In genomic region chr19:4909172-4909896, GRCh38 we compare ENCODE assay signal across 8 cellular contexts. TPM values are rescaled to one million over a fixed set of nuclear protein-coding genes. Genes with fewer than 3 reads are reported as not detected.
DNase-seq lines count a peak whose midpoint lies in the region; ATAC-seq, FAIRE-seq and TF ChIP-seq lines count a peak whose summit lies in the region.

Gene UHRF1, plus strand, starts transcription at chr19:4909501. Its CDS starts 1,385 bp downstream, at chr19:4910886.

- no peaks in the 10 kb centered on the region for H3K9me3 Mint-ChIP-seq in stimulated activated effector memory CD8-positive, alpha-beta T cell treated with anti-CD3 and anti-CD28 coated beads, Interleukin-12 subunit alpha, Interleukin-12 subunit beta, amount 100 ng/mL, for 72 hours

- no peak for FAIRE-seq in GM12878 (lab: Jason Lieb, UNC)

- WGBS in GM12878 (ENCODE audit: insufficient coverage, insufficient replicate concordance, low lambda C conversion rate, missing lambda C conversion rate) = 2% methylated on average over 58 of the region's 87 CpGs
- 2 to 21% methylated on average over 8 to 81 of the region's 87 CpGs for WGBS in lower leg skin, 2 donors

- peak within 1 kb of the TSS; percentile 61 for H3K27ac Mint-ChIP-seq in stimulated activated effector memory CD8-positive, alpha-beta T cell treated with anti-CD3 and anti-CD28 coated beads, Interleukin-12 subunit alpha, Interleukin-12 subunit beta, amount 100 ng/mL, for 72 hours

- no peak for TF ChIP-seq RAD21 in GM12878 (IDR thresholded peaks at IDR 0.05; ENCODE audit: insufficient read depth, low read depth, low read length)

- TF ChIP-seq POLR2A in GM12878 (IDR thresholded peaks at IDR 0.05; ENCODE audit: low read depth, low read length) (peak; percentile 84), lower leg skin (IDR thresholded peaks at IDR 0.05) (no peak)

- H3K4me2 ChIP-seq in GM12878 (ENCODE audit: control insufficient read depth, insufficient read depth) = peak within 1 kb of the TSS; percentile 100

- peaks cover 50% of the 10 kb centered on the region for H3K4me1 Mint-ChIP-seq in stimulated activated effector memory CD8-positive, alpha-beta T cell treated with anti-CD3 and anti-CD28 coated beads, Interleukin-12 subunit alpha, Interleukin-12 subunit beta, amount 100 ng/mL, for 72 hours

- TF ChIP-seq EP300 in GM12878 (IDR thresholded peaks at IDR 0.05; ENCODE audit: borderline replicate concordance in 1 of 2, control insufficient read depth in 1 of 2, low read depth in 2 of 2, low read length in 2 of 2) = no peak

- BruUV-seq in Panc1 (replicated peaks; lab: Mats Ljungman, UMichigan) = no TSS peak
- BruUV-seq in GM12878 (replicated peaks; lab: Mats Ljungman, UMichigan) = no TSS peak

- H2AFZ ChIP-seq in GM12878 (ENCODE audit: control insufficient read depth, low read depth, low read length) = peak within 1 kb of the TSS; percentile 76

- H3K4me1 ChIP-seq in Panc1 (ENCODE audit: control insufficient read depth, insufficient read depth, low read length) = peaks cover 20% of the 10 kb centered on the region
- H3K4me1 ChIP-seq in GM12878 (ENCODE audit: control insufficient read depth, insufficient read depth, low read length) = peaks cover 22% of the 10 kb centered on the region

- SMC1A ChIA-PET in GM12878 (lab: Charles Lee; ENCODE audit: uncharacterized antibody, unreplicated experiment) = no interaction called here

- H3K9me3 ChIP-seq in Panc1 (ENCODE audit: control insufficient read depth, insufficient read depth, low read depth, low read length) (no peaks in the 10 kb centered on the region), GM12878 (replicated peaks; ENCODE audit: control insufficient read depth, insufficient read depth, low read length) (no peaks in the 10 kb centered on the region)

- in situ Hi-C loops in Panc1 (cut with HindIII; ENCODE audit: low pct_unique_long_range_greater_than_20kb, low sequenced_read_pairs) = no loop called here
- in situ Hi-C loops in GM12878 (cut with MboI) = no loop called here

- CTCF ChIA-PET in GM10248 (lab: Yijun Ruan, JAX) (no interaction called here), Panc1 (lab: Charles Lee) (no interaction called here), GM12878 (lab: Yijun Ruan, JAX) (interaction anchor here (2.0 kb wide), 1 partner anchor 100 kb away, joined by 10 read pairs; no protein-coding TSS in a partner anchor)

- H3K36me3 ChIP-seq in Panc1 (ENCODE audit: control insufficient read depth, insufficient read depth, low read length) (peaks cover 1% of the 10 kb centered on the region; the same call in 1 of the 2 replicates), GM12878 (ENCODE audit: control insufficient read depth in 2 of 2, insufficient read depth in 2 of 2, low read length in 1 of 2) (peaks cover 1 to 13% of the 10 kb centered on the region in 2 experiments; a peak in 3 of 4 replicates)

- POLR2A ChIA-PET in GM10248 (lab: Yijun Ruan, JAX) = no interaction called here
- POLR2A ChIA-PET in Panc1 (lab: Charles Lee) = no interaction called here
- POLR2A ChIA-PET in GM12878 (lab: Charles Lee) = interaction anchor here (0.6 to 0.7 kb wide), 5 partner anchors 45 to 413 kb away, joined by 3 to 4 read pairs (median 3); no protein-coding TSS in a partner anchor

- peaks cover 41% of the 10 kb centered on the region for H3K79me2 ChIP-seq in GM12878 (ENCODE audit: control insufficient read depth, insufficient read depth, low read length)

- H4K20me1 ChIP-seq in GM12878 (ENCODE audit: control insufficient read depth, insufficient read depth) = no peaks in the 10 kb centered on the region

- H3K4me3 ChIP-seq in HL-60 (replicated peaks; ENCODE audit: insufficient read depth, low read length) = peak within 1 kb of the TSS; percentile 72
- H3K4me3 ChIP-seq in Panc1 (ENCODE audit: low read depth in 2 of 2, low read length in 2 of 2) = peak within 1 kb of the TSS; percentile 55 to 61
- peak within 1 kb of the TSS; percentile 99 for H3K4me3 ChIP-seq in GM12878
- H3K4me3 ChIP-seq in lower leg skin (ENCODE audit: low read depth, poor library complexity, severe bottlenecking) = peak within 1 kb of the TSS; percentile 55

- H3K4me3 Mint-ChIP-seq in stimulated activated effector memory CD8-positive, alpha-beta T cell treated with anti-CD3 and anti-CD28 coated beads, Interleukin-12 subunit alpha, Interleukin-12 subunit beta, amount 100 ng/mL, for 72 hours = peak within 1 kb of the TSS; percentile 99

- H3K9ac ChIP-seq in GM12878 (ENCODE audit: control insufficient read depth, insufficient read depth, low read length) = peak within 1 kb of the TSS; percentile 89

- peaks cover 45% of the 10 kb centered on the region for H3K36me3 Mint-ChIP-seq in stimulated activated effector memory CD8-positive, alpha-beta T cell treated with anti-CD3 and anti-CD28 coated beads, Interleukin-12 subunit alpha, Interleukin-12 subunit beta, amount 100 ng/mL, for 72 hours

- no peak for TF ChIP-seq CTCF in 22Rv1 (IDR thresholded peaks at IDR 0.05)
- TF ChIP-seq CTCF in GM10248 (IDR thresholded peaks at IDR 0.05; ENCODE audit: control extremely low read depth, extremely low read depth, low read depth, missing control alignments) = no peak
- no peak for TF ChIP-seq CTCF in HL-60 (IDR thresholded peaks at IDR 0.05; ENCODE audit: insufficient read depth, low read length)
- TF ChIP-seq CTCF in Panc1 (IDR thresholded peaks at IDR 0.05) = no peak
- TF ChIP-seq CTCF in GM12878 (IDR thresholded peaks at IDR 0.05 in 2 of 3, conservative IDR thresholded peaks at IDR 0.05 in 1 of 3; ENCODE audit: control insufficient read depth in 2 of 3, extremely low read depth in 1 of 3, insufficient read depth in 1 of 3, low read depth in 3 of 3, low read length in 3 of 3) = no peak
- no peak for TF ChIP-seq CTCF in lower leg skin (IDR thresholded peaks at IDR 0.05)

- H3K27me3 ChIP-seq in HL-60 (ENCODE audit: insufficient read depth, poor library complexity, severe bottlenecking) = no peaks in the 10 kb centered on the region
- no peaks in the 10 kb centered on the region for H3K27me3 ChIP-seq in Panc1 (ENCODE audit: control insufficient read depth, insufficient read depth, low read length)
- H3K27me3 ChIP-seq in GM12878 (replicated peaks in 1 of 2; ENCODE audit: control insufficient read depth in 2 of 2, insufficient read depth in 2 of 2, low read length in 1 of 2) = no peaks in the 10 kb centered on the region

- DNase-seq in GM10248 (ENCODE audit: extremely low spot score) (peak; percentile 81), HL-60 (ENCODE audit: low read depth in 1 of 2, low spot score in 1 of 2) (peak; percentile 74 to 77), Panc1 (ENCODE audit: low read depth, low spot score) (no peak), GM12878 (ENCODE audit: low read depth, low spot score) (no peak), lower leg skin (ENCODE audit: low spot score in 2 of 2) (no peak)
- peak; percentile 49 to 80 for DNase-seq in stimulated activated effector memory CD8-positive, alpha-beta T cell treated with anti-CD3 and anti-CD28 coated beads, Interleukin-12 subunit alpha, Interleukin-12 subunit beta, amount 100 ng/mL, for 72 hours (ENCODE audit: low spot score in 2 of 2)

- ATAC-seq in Panc1 (peak; percentile 65), GM12878 (peak; percentile 73), GM21529 (IDR thresholded peaks at IDR 0.05; ENCODE audit: unreplicated experiment) (no peak)
- ATAC-seq in stimulated activated effector memory CD8-positive, alpha-beta T cell treated with anti-CD3 and anti-CD28 coated beads, Interleukin-12 subunit alpha, Interleukin-12 subunit beta, amount 100 ng/mL, for 72 hours = peak; percentile 62

- RAD21 ChIA-PET in GM12878 (lab: Charles Lee; ENCODE audit: unreplicated experiment) = no interaction called here

- H3K27ac ChIP-seq in 22Rv1 (peak within 1 kb of the TSS; percentile 83), HL-60 (replicated peaks) (peak within 1 kb of the TSS; percentile 86), Panc1 (ENCODE audit: low read length) (peak within 1 kb of the TSS; percentile 93), GM12878 (ENCODE audit: control insufficient read depth, insufficient read depth) (peak within 1 kb of the TSS; percentile 78)

- intact Hi-C loops in Panc1 (cut with micrococcal nuclease; ENCODE audit: unreplicated experiment) = no loop called here
- intact Hi-C loops in GM12878 (cut with micrococcal nuclease; ENCODE audit: unreplicated experiment) = no loop called here
- intact Hi-C loops in lower leg skin (cut with DNase I; ENCODE audit: low total_unique reads) = loop anchor here (5.0 kb wide), 1 partner anchor 37 kb away; no protein-coding TSS in a partner anchor

TF ChIP-seq in GM12878, 131 proteins besides CTCF, POLR2A, EP300 and RAD21 (continues in another document):
- TF ChIP-seq RUNX3 (IDR thresholded peaks at IDR 0.05; ENCODE audit: low read length) (peak; percentile 18; the same call in 1 of the 2 replicates), LARP7 (IDR thresholded peaks at IDR 0.05) (peak; percentile 36; the same call in 1 of the 2 replicates), GATAD2B (conservative IDR thresholded peaks at IDR 0.05; ENCODE audit: low read depth) (peak; percentile 49; the same call in 1 of the 2 replicates), TCF12 (IDR thresholded peaks at IDR 0.05; ENCODE audit: low read depth, low read length) (0 out of 2 replicates have a peak, but pooled peaks have one; percentile 19)

RNA-seq across cellular contexts. Expression of gene UHRF1, which starts in this region (rescaled TPM):
- 53.6 TPM for total RNA-seq in Panc1 (2021; ENCODE audit: unreplicated experiment)
- polyA plus RNA-seq in Panc1 (2012; ENCODE audit: insufficient read length) = 30.0 TPM
- total RNA-seq in GM12878 (2013; cell fraction: nucleolus; rRNA removed) = 14.6 and 18.7 TPM in 2 replicates
- total RNA-seq in GM12878 (2014; rRNA removed) = 57.5 and 67.1 TPM in 2 replicates
- 23.1 and 28.3 TPM in 2 replicates for total RNA-seq in GM12878 (2014; rRNA removed; fragmentation: Illumina TruSeq; extraction: Trizol)
- 98.4 and 109 TPM in 2 replicates for total RNA-seq in GM12878 (2021)
- polyA plus RNA-seq in GM12878 (2011; ENCODE audit: low read depth) = 11.1 TPM
- polyA plus RNA-seq in GM12878 (2011; rRNA removed) = 7.0 and 20.0 TPM in 2 replicates
- 13.1 and 18.3 TPM in 2 replicates for polyA plus RNA-seq in GM12878 (2011; cell fraction: cytosol; rRNA removed)
- 34.5 and 78.8 TPM in 2 replicates for polyA plus RNA-seq in GM12878 (2011; cell fraction: nucleus; rRNA removed)
- 18.2 and 22.6 TPM in 2 replicates for polyA plus RNA-seq in GM12878 (2012)
- polyA plus RNA-seq in GM12878 (2014; fragmentation: Illumina TruSeq; extraction: Trizol) = 22.7 and 30.8 TPM in 2 replicates
- polyA plus RNA-seq in GM12878 (2014; fragmentation: Nextera tagmentation; extraction: Ambion mirVana) = 10 to 100 TPM; 13.0 to 17.8 TPM
- polyA plus RNA-seq in GM12878 (2014; rRNA removed) = 44.6 and 58.8 TPM in 2 replicates
- polyA plus RNA-seq in GM12878 (2016; fragmentation: Nextera tagmentation; extraction: Ambion mirVana) = 100 to 1,000 TPM; 103 TPM
- polyA minus RNA-seq in GM12878 (2011; rRNA and poly(A)+ RNA removed) = 18.7 and 20.1 TPM in 2 replicates
- 14.0 and 15.2 TPM in 2 replicates for polyA minus RNA-seq in GM12878 (2011; cell fraction: cytosol; rRNA and poly(A)+ RNA removed)
- polyA minus RNA-seq in GM12878 (2011; cell fraction: nucleus; rRNA and poly(A)+ RNA removed) = 10.2 and 23.8 TPM in 2 replicates
- total RNA-seq in lower leg skin = 1 to 10 TPM in 2 of 4 donors, under 1 TPM in 2; 0.53 to 2.4 (median 1.1) TPM

Comparison
In these comparisons a context has a peak if more than half of its experiments do, and no peak if none do; other contexts are left out.
1. RNA of gene UHRF1 (total RNA-seq): 14.6 to 109 TPM in GM12878 and 53.6 TPM in Panc1 (single experiment); 0.53 to 2.4 TPM in lower leg skin; every median in the first group is over 4 times any median in the second.
2. DNase-seq: peak in GM10248 (single experiment), HL-60 (2 of 2) and stimulated activated effector memory CD8-positive, alpha-beta T cell treated with anti-CD3 and anti-CD28 coated beads, Interleukin-12 subunit alpha, Interleukin-12 subunit beta, amount 100 ng/mL, for 72 hours (2 of 2); none in Panc1 (single experiment), GM12878 (single experiment) and lower leg skin (0 of 2).
3. Peak in every context shown above with its lines, with median percentiles within 50 percentile points of each other: H3K27ac ChIP-seq and H3K4me3 ChIP-seq.